Comparison of ENCODE assay signal across 20 cellular contexts in the genomic region with DNA sequence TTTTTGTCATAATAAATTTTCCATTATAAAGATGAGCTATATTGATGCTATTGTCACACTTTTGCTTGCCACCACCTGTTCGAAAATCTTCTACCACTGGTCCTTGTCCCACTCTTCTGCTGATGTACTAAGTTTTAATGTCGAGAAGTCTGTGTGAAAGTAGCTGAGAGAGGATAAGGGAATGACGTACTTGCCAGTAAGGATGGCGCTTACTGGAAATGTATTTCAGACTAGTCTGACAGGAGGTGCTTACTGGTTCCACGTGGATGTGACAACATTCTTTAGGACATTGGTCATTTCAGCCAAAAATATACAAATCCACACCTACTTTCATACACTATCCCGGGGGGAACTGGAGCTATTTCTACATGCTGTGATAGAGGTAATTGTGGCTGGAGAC.
DNase-seq lines count a peak whose midpoint lies in the region; ATAC-seq and TF ChIP-seq lines count a peak whose summit lies in the region.
"Had no signal": no experiment of that assay in that cellular context is flagged by ENCODE, and none has a peak within 500 bp of the region (broad histone marks: within the 10 kb centered on the region; RNA-seq: fewer than 3 reads in every experiment).

No MANE protein-coding gene starts in this region.

- H3K27ac ChIP-seq in right atrium auricular region, result no peak overlapping the region
- H3K27ac ChIP-seq: BLaER1, KMS-11 had no signal

- intact Hi-C loops in left ventricle myocardium superior (cut with micrococcal nuclease), result no loop called here

- no peak for TF ChIP-seq CTCF in right atrium auricular region (IDR thresholded peaks at IDR 0.05)

- peak; percentile 20 for ATAC-seq in left ventricle myocardium superior
- ATAC-seq in HG03432 (IDR thresholded peaks at IDR 0.05; ENCODE audit: unreplicated experiment), result no peak

- peak overlapping the region; percentile 41 for H3K4me2 ChIP-seq in skeletal muscle satellite cell (ENCODE audit: low read length)
- H3K4me2 ChIP-seq: BLaER1, KMS-11 had no signal

- no peak overlapping the region for H3K4me3 ChIP-seq in right atrium auricular region
- no peak overlapping the region for H3K4me3 ChIP-seq in skeletal muscle satellite cell (ENCODE audit: low read length)
- H3K4me3 ChIP-seq: BLaER1 had no signal

- no peaks in the 10 kb centered on the region for H3K27me3 ChIP-seq in right atrium auricular region
- H3K27me3 ChIP-seq in skeletal muscle satellite cell (ENCODE audit: control insufficient read depth, insufficient read depth, low read length), result no peaks in the 10 kb centered on the region
- H3K27me3 ChIP-seq: BLaER1 had no signal

- H3K36me3 ChIP-seq in right atrium auricular region (no peaks in the 10 kb centered on the region), skeletal muscle satellite cell (ENCODE audit: insufficient read depth, low read length) (no peaks in the 10 kb centered on the region)
- H3K36me3 ChIP-seq: BLaER1 had no signal

- H3K9me3 ChIP-seq in right atrium auricular region, result peaks cover 0 to 4% of the 10 kb centered on the region in 2 donors
- no peaks in the 10 kb centered on the region for H3K9me3 ChIP-seq in skeletal muscle satellite cell (replicated peaks; ENCODE audit: low read length)

- H3K9ac ChIP-seq in skeletal muscle satellite cell (ENCODE audit: low read depth, low read length), result peak overlapping the region; percentile 25
- H3K9ac ChIP-seq: BLaER1, KMS-11 had no signal

- H3K4me1 ChIP-seq in right atrium auricular region (no peaks in the 10 kb centered on the region), skeletal muscle satellite cell (ENCODE audit: control insufficient read depth, insufficient read depth, low read length) (peaks cover 12% of the 10 kb centered on the region)
- H3K4me1 ChIP-seq: BLaER1 had no signal

- no peak for DNase-seq in left ventricle myocardium superior
- DNase-seq in right atrium auricular region (ENCODE audit: low spot score), result no peak
- peak; percentile 69 for DNase-seq in myocyte (ENCODE audit: low read depth)
- no peak for DNase-seq in SW480 (ENCODE audit: low spot score)
- DNase-seq in foreskin melanocyte, result no peak
- DNase-seq: CD4-positive, CD25-positive, alpha-beta regulatory T cell; DMS153; DND-41; NCI-H1048; NCI-H1417; NCI-H1694; NCI-H2029 treated with DMSO at 0.1 percent for 48 hours; NCI-H2227 treated with DMSO at 0.1 percent for 48 hours; NCI-H526 treated with DMSO at 0.1 percent for 48 hours; RPMI8226; SHP77 treated with DMSO at 0.1 percent for 48 hours had no signal
